8 cellular contexts compared by ENCODE assay signal in the genomic region with DNA sequence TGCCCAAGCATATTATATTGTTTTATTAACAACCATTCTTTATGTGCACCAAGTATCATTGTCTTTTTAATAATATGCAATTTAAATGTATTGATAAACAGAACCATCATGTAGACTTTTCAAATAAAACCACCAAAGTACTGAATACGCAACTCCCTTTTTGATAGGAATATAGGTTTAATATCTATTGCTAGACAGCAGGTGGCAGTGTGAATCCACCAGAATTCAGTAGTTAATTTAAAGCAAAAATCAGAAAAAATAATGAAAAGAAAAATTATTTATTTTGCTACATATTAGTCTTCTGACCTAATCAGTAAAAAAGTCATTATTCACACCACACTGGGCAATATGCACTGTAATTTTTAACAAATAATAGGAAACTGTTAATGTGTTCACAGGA.
DNase-seq lines count a peak whose midpoint lies in the region; ATAC-seq, FAIRE-seq and TF ChIP-seq lines count a peak whose summit lies in the region.

No MANE protein-coding gene starts in this region.

- FAIRE-seq in A204.1 (lab: Jason Lieb, UNC): peak; percentile 98

- H3K4me3 ChIP-seq in GM06990 (replicated peaks; ENCODE audit: low read depth, low read length) (no peak overlapping the region), H7 (ENCODE audit: insufficient read depth, low read depth, low read length) (no peak overlapping the region)

- no peaks in the 10 kb centered on the region for H3K9me3 Mint-ChIP-seq in stimulated activated effector memory CD8-positive, alpha-beta T cell treated with anti-CD3 and anti-CD28 coated beads, Interleukin-12 subunit alpha, Interleukin-12 subunit beta, amount 100 ng/mL, for 72 hours

- no peak for DNase-seq in GM06990 (ENCODE audit: extremely low read depth, insufficient read length)
- DNase-seq in RPMI7951 (ENCODE audit: low read depth): peak; percentile 17
- peak; percentile 66 for DNase-seq in fibroblast of peridontal ligament (ENCODE audit: extremely low read depth)
- no peak for DNase-seq in stimulated activated effector memory CD8-positive, alpha-beta T cell treated with anti-CD3 and anti-CD28 coated beads, Interleukin-12 subunit alpha, Interleukin-12 subunit beta, amount 100 ng/mL, for 72 hours (ENCODE audit: low spot score in 2 of 2)
- DNase-seq in H7: no peak

- H3K27ac Mint-ChIP-seq in stimulated activated effector memory CD8-positive, alpha-beta T cell treated with anti-CD3 and anti-CD28 coated beads, Interleukin-12 subunit alpha, Interleukin-12 subunit beta, amount 100 ng/mL, for 72 hours: no peak overlapping the region

- no peak overlapping the region for H3K4me3 Mint-ChIP-seq in stimulated activated effector memory CD8-positive, alpha-beta T cell treated with anti-CD3 and anti-CD28 coated beads, Interleukin-12 subunit alpha, Interleukin-12 subunit beta, amount 100 ng/mL, for 72 hours

- H3K36me3 ChIP-seq in GM06990 (ENCODE audit: control insufficient read depth, insufficient read depth, low read length): no peaks in the 10 kb centered on the region
- H3K36me3 ChIP-seq in H7 (replicated peaks; ENCODE audit: control insufficient read depth, insufficient read depth, low read length): no peaks in the 10 kb centered on the region

- TF ChIP-seq CTCF in GM06990 (IDR thresholded peaks at IDR 0.05; ENCODE audit: insufficient read depth, low read length, poor library complexity, severe bottlenecking): peak; percentile 26

- H3K36me3 Mint-ChIP-seq in stimulated activated effector memory CD8-positive, alpha-beta T cell treated with anti-CD3 and anti-CD28 coated beads, Interleukin-12 subunit alpha, Interleukin-12 subunit beta, amount 100 ng/mL, for 72 hours: no peaks in the 10 kb centered on the region

- H3K4me1 Mint-ChIP-seq in stimulated activated effector memory CD8-positive, alpha-beta T cell treated with anti-CD3 and anti-CD28 coated beads, Interleukin-12 subunit alpha, Interleukin-12 subunit beta, amount 100 ng/mL, for 72 hours: no peaks in the 10 kb centered on the region

- ATAC-seq in stimulated activated effector memory CD8-positive, alpha-beta T cell treated with anti-CD3 and anti-CD28 coated beads, Interleukin-12 subunit alpha, Interleukin-12 subunit beta, amount 100 ng/mL, for 72 hours: no peak
- ATAC-seq in GM19455 (IDR thresholded peaks at IDR 0.05; ENCODE audit: unreplicated experiment) (no peak), GM18873 (IDR thresholded peaks at IDR 0.05; ENCODE audit: low FRiP score, unreplicated experiment) (no peak)

- no peaks in the 10 kb centered on the region for H3K27me3 ChIP-seq in GM06990 (replicated peaks; ENCODE audit: control insufficient read depth, insufficient read depth, low read length)
- no peaks in the 10 kb centered on the region; the same call in 1 of the 2 replicates for H3K27me3 ChIP-seq in H7 (ENCODE audit: control insufficient read depth, insufficient read depth, low read length)

Comparison
In these comparisons a context has a peak if more than half of its experiments do, and no peak if none do; other contexts are left out.
1. DNase-seq: peak in RPMI7951 (single experiment) and fibroblast of peridontal ligament (single experiment); none in GM06990 (single experiment), stimulated activated effector memory CD8-positive, alpha-beta T cell treated with anti-CD3 and anti-CD28 coated beads, Interleukin-12 subunit alpha, Interleukin-12 subunit beta, amount 100 ng/mL, for 72 hours (0 of 2) and H7 (single experiment).